ENCODE assay signal across 15 cellular contexts in the genomic region with DNA sequence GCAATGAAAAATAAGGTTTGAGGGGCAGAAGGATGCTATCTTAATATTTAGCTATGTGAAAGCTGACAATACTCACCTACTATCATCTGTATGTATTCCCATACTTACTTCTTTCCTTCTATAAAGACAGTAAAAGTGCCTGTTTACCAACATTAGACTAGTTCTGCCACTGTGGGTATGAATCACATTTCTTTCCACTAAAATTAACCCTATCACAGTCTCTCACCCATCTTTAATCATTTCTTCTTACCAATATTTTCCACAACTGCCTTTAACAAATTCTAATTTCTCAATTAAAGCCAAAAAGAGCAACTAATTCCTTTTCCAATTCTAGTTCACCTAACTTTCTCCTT.
DNase-seq lines count a peak whose midpoint lies in the region; ATAC-seq and TF ChIP-seq lines count a peak whose summit lies in the region.
"Had no signal": no experiment of that assay in that cellular context is flagged by ENCODE, and none has a peak within 500 bp of the region (broad histone marks: within the 10 kb centered on the region; RNA-seq: fewer than 3 reads in every experiment).

No MANE protein-coding gene starts in this region.

- ATAC-seq in activated CD4-positive, CD25-positive, alpha-beta regulatory T cell treated with anti-CD3 and anti-CD28 coated beads, Interleukin-2, amount 50 U/mL, for 24 hours, result peak; percentile 71 to 75
- peak in 1 of 2 donors; percentile 79 for ATAC-seq in activated naive CD4-positive, alpha-beta T cell treated with anti-CD3 and anti-CD28 coated beads, Interleukin-2, amount 50 U/mL, for 72 hours
- no peak for ATAC-seq in HG02763 (IDR thresholded peaks at IDR 0.05; ENCODE audit: unreplicated experiment)

- no peak for DNase-seq in activated CD4-positive, CD25-positive, alpha-beta regulatory T cell treated with anti-CD3 and anti-CD28 coated beads, Interleukin-2, amount 50 U/mL, for 72 hours
- no peak for DNase-seq in activated naive CD4-positive, alpha-beta T cell treated with anti-CD3 and anti-CD28 coated beads, Interleukin-2, amount 50 U/mL, for 72 hours (ENCODE audit: low spot score in 2 of 2)
- DNase-seq in activated naive CD4-positive, alpha-beta T cell (lab: John Stamatoyannopoulos, UW), result no peak
- DNase-seq in fibroblast of lung (ENCODE audit: low read depth in 2 of 2) (no peak), superior temporal gyrus (ENCODE audit: extremely low spot score) (no peak), globus pallidus (ENCODE audit: low spot score) (no peak)
- DNase-seq: H9, KG1, NCI-H1092, NCI-H2227 treated with DMSO at 0.1 percent for 48 hours, NCI-H526 treated with DMSO at 0.1 percent for 48 hours had no signal

- no peaks in the 10 kb centered on the region for H3K27me3 ChIP-seq in fibroblast of lung (ENCODE audit: control insufficient read depth, insufficient read depth, low read length)
- H3K27me3 ChIP-seq: BLaER1 had no signal

- no peak overlapping the region for H3K9ac ChIP-seq in fibroblast of lung (ENCODE audit: insufficient read depth, low read length)
- H3K9ac ChIP-seq: BLaER1 had no signal

- no peaks in the 10 kb centered on the region for H3K4me1 ChIP-seq in fibroblast of lung (ENCODE audit: control insufficient read depth, extremely low read depth, insufficient read depth, low read length)
- H3K4me1 ChIP-seq: BLaER1 had no signal

- H3K27ac ChIP-seq in fibroblast of lung (ENCODE audit: insufficient read depth, low read length), result no peak overlapping the region
- H3K27ac ChIP-seq: 22Rv1, BLaER1 had no signal

- no peak overlapping the region for H2AFZ ChIP-seq in fibroblast of lung (ENCODE audit: low read length)

- no peaks in the 10 kb centered on the region for H3K9me3 ChIP-seq in fibroblast of lung (ENCODE audit: control insufficient read depth, insufficient read depth, low read depth, low read length)

- TF ChIP-seq CTCF in fibroblast of lung (conservative IDR thresholded peaks at IDR 0.05 in 1 of 2, IDR thresholded peaks at IDR 0.05 in 1 of 2; ENCODE audit: low read depth in 1 of 2, low read length in 2 of 2), result no peak

- no peaks in the 10 kb centered on the region for H3K79me2 ChIP-seq in fibroblast of lung (ENCODE audit: control insufficient read depth, insufficient read depth, low read length)

- no peak overlapping the region for H3K4me3 ChIP-seq in fibroblast of lung (replicated peaks in 1 of 4; ENCODE audit: control extremely low read depth in 1 of 4, insufficient read depth in 1 of 4, low read depth in 3 of 4, low read length in 4 of 4)
- H3K4me3 ChIP-seq: BLaER1 had no signal

- no peaks in the 10 kb centered on the region for H4K20me1 ChIP-seq in fibroblast of lung (ENCODE audit: control insufficient read depth, extremely low read depth, insufficient read depth, low read length)
- H4K20me1 ChIP-seq: BLaER1 had no signal

- H3K36me3 ChIP-seq in fibroblast of lung (ENCODE audit: control insufficient read depth, insufficient read depth, low read length), result no peaks in the 10 kb centered on the region

- peak overlapping the region; percentile 50 to 95 for H3K27ac Mint-ChIP-seq in activated naive CD4-positive, alpha-beta T cell treated with anti-CD3 and anti-CD28 coated beads, Interleukin-2, amount 50 U/mL, for 72 hours
- H3K27ac Mint-ChIP-seq: H9 had no signal

- H3K36me3 Mint-ChIP-seq in activated naive CD4-positive, alpha-beta T cell treated with anti-CD3 and anti-CD28 coated beads, Interleukin-2, amount 50 U/mL, for 72 hours, result peaks cover 16 to 36% of the 10 kb centered on the region in 2 donors

- peak overlapping the region; percentile 25 for H3K4me2 ChIP-seq in fibroblast of lung (ENCODE audit: extremely low read depth, insufficient read depth, low read length)
- H3K4me2 ChIP-seq: BLaER1 had no signal

- H3K9me3 Mint-ChIP-seq in activated naive CD4-positive, alpha-beta T cell treated with anti-CD3 and anti-CD28 coated beads, Interleukin-2, amount 50 U/mL, for 72 hours, result peaks cover 6 to 17% of the 10 kb centered on the region in 2 donors
- H3K9me3 Mint-ChIP-seq: H9 had no signal
